1 cellular context compared by ENCODE assay signal in the genomic region with DNA sequence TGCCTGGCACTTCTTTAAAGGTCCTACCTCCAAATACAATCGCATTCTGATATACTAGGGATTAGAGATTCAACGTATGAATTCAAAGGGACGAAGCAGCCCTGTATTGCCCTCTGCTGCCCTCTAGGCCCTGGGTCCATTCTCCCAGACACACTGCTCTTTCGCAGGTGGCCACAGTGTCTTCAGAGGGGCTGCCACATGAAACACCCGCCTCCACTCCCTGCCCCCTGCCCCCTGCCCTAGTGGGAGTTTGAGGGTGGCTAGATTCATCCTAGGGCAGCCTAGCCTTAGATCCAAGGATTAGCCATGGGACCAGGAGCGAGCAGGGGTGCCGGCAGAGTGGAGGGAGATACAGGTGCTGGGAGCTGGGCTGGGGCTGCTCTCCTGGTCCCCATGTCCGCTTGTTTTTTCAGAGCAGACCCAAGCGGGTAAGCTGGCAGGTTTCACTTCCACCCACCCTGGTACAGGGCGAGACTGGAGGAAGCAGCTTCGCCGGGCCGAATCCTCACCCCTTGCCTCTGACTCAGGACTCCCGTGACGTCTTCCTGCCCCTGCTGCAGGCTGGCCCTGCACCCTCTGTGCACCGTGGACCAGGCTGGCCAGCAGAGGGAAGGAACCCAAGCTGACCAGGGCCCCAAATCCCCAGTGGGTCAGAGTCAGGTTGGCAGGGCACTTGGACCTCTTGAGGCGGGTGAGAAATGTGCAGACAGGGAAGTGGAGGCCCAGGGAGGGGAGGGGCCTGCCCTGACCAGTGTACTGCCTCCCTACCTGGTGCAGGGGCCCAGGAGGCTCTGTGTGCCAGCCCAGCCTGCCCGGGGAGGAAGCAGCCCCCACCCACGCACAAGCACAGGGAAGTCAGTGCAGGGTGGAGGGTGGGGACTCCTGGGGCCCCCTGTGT.
TF ChIP-seq lines count a peak whose summit lies in the region.

No MANE protein-coding gene starts in this region.

TF ChIP-seq in HepG2, 621 proteins besides CTCF, POLR2A, EP300 and RAD21 (continued from another document and continues in another):
- TF ChIP-seq, protein P1, sequence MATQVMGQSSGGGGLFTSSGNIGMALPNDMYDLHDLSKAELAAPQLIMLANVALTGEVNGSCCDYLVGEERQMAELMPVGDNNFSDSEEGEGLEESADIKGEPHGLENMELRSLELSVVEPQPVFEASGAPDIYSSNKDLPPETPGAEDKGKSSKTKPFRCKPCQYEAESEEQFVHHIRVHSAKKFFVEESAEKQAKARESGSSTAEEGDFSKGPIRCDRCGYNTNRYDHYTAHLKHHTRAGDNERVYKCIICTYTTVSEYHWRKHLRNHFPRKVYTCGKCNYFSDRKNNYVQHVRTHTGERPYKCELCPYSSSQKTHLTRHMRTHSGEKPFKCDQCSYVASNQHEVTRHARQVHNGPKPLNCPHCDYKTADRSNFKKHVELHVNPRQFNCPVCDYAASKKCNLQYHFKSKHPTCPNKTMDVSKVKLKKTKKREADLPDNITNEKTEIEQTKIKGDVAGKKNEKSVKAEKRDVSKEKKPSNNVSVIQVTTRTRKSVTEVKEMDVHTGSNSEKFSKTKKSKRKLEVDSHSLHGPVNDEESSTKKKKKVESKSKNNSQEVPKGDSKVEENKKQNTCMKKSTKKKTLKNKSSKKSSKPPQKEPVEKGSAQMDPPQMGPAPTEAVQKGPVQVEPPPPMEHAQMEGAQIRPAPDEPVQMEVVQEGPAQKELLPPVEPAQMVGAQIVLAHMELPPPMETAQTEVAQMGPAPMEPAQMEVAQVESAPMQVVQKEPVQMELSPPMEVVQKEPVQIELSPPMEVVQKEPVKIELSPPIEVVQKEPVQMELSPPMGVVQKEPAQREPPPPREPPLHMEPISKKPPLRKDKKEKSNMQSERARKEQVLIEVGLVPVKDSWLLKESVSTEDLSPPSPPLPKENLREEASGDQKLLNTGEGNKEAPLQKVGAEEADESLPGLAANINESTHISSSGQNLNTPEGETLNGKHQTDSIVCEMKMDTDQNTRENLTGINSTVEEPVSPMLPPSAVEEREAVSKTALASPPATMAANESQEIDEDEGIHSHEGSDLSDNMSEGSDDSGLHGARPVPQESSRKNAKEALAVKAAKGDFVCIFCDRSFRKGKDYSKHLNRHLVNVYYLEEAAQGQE (IDR thresholded peaks at IDR 0.05; ENCODE audit: borderline replicate concordance in 1 of 2, low read depth in 1 of 2, low read length in 2 of 2): no peak
- TF ChIP-seq TBX3 (IDR thresholded peaks at IDR 0.05; ENCODE audit: borderline replicate concordance) (no peak), RBFOX2 (IDR thresholded peaks at IDR 0.05; ENCODE audit: low read depth, low read length) (0 out of 2 replicates have a peak, but pooled peaks have one; percentile 29), XRCC5 (optimal IDR thresholded peaks at IDR 0.05; ENCODE audit: low read length) (peak; percentile 12), MTA3 (CRISPR knock-in tag; IDR thresholded peaks at IDR 0.05) (no peak), YEATS4 (CRISPR knock-in tag; IDR thresholded peaks at IDR 0.05; ENCODE audit: borderline replicate concordance) (peak; percentile 49; the same call in 1 of the 2 replicates), ZNF292 (CRISPR knock-in tag; IDR thresholded peaks at IDR 0.05; ENCODE audit: borderline replicate concordance, low read depth) (no peak), ZNF7 (CRISPR knock-in tag; IDR thresholded peaks at IDR 0.05) (no peak), SALL2 (CRISPR knock-in tag; IDR thresholded peaks at IDR 0.05) (no peak), TP53 (CRISPR knock-in tag; conservative IDR thresholded peaks at IDR 0.05) (no peak), ZNF562 (CRISPR knock-in tag; IDR thresholded peaks at IDR 0.05; ENCODE audit: borderline replicate concordance) (no peak), ELF1 (CRISPR knock-in tag; IDR thresholded peaks at IDR 0.05) (peak; percentile 31; the same call in 1 of the 2 replicates), HOXD1 (CRISPR knock-in tag; IDR thresholded peaks at IDR 0.05) (no peak), YEATS2 (CRISPR knock-in tag; IDR thresholded peaks at IDR 0.05; ENCODE audit: borderline replicate concordance) (no peak), ZNF451 (CRISPR knock-in tag; IDR thresholded peaks at IDR 0.05) (0 out of 2 replicates have a peak, but pooled peaks have one; percentile 39), HOXA3 (CRISPR knock-in tag; IDR thresholded peaks at IDR 0.05) (0 out of 2 replicates have a peak, but pooled peaks have one; percentile 17), REPIN1 (CRISPR knock-in tag; IDR thresholded peaks at IDR 0.05; ENCODE audit: borderline replicate concordance, low read depth) (no peak), ZNF468 (CRISPR knock-in tag; IDR thresholded peaks at IDR 0.05) (no peak), ESRRA (CRISPR knock-in tag; IDR thresholded peaks at IDR 0.05; ENCODE audit: low read depth) (no peak), ZNF703 (CRISPR knock-in tag; IDR thresholded peaks at IDR 0.05; ENCODE audit: borderline replicate concordance) (no peak), ZNF138 (CRISPR knock-in tag; IDR thresholded peaks at IDR 0.05; ENCODE audit: low read depth) (0 out of 2 replicates have a peak, but pooled peaks have one; percentile 20), THYN1 (CRISPR knock-in tag; IDR thresholded peaks at IDR 0.05; ENCODE audit: borderline replicate concordance, low read depth) (no peak), ZNF343 (CRISPR knock-in tag; IDR thresholded peaks at IDR 0.05) (0 out of 2 replicates have a peak, but pooled peaks have one; percentile 28), SMAD1 (CRISPR knock-in tag; IDR thresholded peaks at IDR 0.05; ENCODE audit: borderline replicate concordance, low read depth) (0 out of 2 replicates have a peak, but pooled peaks have one; percentile 57), ZNF441 (CRISPR knock-in tag; IDR thresholded peaks at IDR 0.05; ENCODE audit: borderline replicate concordance) (no peak), CREM (IDR thresholded peaks at IDR 0.05) (no peak), CREM (CRISPR knock-in tag; IDR thresholded peaks at IDR 0.05) (no peak), NR2F6 (IDR thresholded peaks at IDR 0.05) (no peak), NR2F6 (CRISPR knock-in tag; IDR thresholded peaks at IDR 0.05) (no peak), ZNF253 (CRISPR knock-in tag; IDR thresholded peaks at IDR 0.05; ENCODE audit: borderline replicate concordance) (no peak), ZNF460 (CRISPR knock-in tag; IDR thresholded peaks at IDR 0.05; ENCODE audit: borderline replicate concordance) (no peak), ZNF274 (CRISPR knock-in tag; IDR thresholded peaks at IDR 0.05) (0 out of 2 replicates have a peak, but pooled peaks have one; percentile 43)
- TF ChIP-seq, protein P2, sequence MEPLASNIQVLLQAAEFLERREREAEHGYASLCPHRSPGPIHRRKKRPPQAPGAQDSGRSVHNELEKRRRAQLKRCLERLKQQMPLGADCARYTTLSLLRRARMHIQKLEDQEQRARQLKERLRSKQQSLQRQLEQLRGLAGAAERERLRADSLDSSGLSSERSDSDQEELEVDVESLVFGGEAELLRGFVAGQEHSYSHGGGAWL (CRISPR knock-in tag; IDR thresholded peaks at IDR 0.05): no peak; the same call in 1 of the 2 replicates
- TF ChIP-seq, protein P3, sequence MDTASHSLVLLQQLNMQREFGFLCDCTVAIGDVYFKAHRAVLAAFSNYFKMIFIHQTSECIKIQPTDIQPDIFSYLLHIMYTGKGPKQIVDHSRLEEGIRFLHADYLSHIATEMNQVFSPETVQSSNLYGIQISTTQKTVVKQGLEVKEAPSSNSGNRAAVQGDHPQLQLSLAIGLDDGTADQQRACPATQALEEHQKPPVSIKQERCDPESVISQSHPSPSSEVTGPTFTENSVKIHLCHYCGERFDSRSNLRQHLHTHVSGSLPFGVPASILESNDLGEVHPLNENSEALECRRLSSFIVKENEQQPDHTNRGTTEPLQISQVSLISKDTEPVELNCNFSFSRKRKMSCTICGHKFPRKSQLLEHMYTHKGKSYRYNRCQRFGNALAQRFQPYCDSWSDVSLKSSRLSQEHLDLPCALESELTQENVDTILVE (CRISPR knock-in tag; IDR thresholded peaks at IDR 0.05): no peak
- TF ChIP-seq, protein P4, sequence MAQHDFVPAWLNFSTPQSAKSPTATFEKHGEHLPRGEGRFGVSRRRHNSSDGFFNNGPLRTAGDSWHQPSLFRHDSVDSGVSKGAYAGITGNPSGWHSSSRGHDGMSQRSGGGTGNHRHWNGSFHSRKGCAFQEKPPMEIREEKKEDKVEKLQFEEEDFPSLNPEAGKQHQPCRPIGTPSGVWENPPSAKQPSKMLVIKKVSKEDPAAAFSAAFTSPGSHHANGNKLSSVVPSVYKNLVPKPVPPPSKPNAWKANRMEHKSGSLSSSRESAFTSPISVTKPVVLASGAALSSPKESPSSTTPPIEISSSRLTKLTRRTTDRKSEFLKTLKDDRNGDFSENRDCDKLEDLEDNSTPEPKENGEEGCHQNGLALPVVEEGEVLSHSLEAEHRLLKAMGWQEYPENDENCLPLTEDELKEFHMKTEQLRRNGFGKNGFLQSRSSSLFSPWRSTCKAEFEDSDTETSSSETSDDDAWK (CRISPR knock-in tag; IDR thresholded peaks at IDR 0.05): no peak
- TF ChIP-seq, protein P5, sequence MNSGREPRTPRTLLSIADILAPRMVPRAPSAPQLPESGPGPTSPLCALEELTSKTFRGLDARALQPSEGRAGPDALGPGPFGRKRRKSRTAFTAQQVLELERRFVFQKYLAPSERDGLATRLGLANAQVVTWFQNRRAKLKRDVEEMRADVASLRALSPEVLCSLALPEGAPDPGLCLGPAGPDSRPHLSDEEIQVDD (CRISPR knock-in tag; IDR thresholded peaks at IDR 0.05; ENCODE audit: borderline replicate concordance): 0 out of 2 replicates have a peak, but pooled peaks have one; percentile 3
- TF ChIP-seq, protein P6, sequence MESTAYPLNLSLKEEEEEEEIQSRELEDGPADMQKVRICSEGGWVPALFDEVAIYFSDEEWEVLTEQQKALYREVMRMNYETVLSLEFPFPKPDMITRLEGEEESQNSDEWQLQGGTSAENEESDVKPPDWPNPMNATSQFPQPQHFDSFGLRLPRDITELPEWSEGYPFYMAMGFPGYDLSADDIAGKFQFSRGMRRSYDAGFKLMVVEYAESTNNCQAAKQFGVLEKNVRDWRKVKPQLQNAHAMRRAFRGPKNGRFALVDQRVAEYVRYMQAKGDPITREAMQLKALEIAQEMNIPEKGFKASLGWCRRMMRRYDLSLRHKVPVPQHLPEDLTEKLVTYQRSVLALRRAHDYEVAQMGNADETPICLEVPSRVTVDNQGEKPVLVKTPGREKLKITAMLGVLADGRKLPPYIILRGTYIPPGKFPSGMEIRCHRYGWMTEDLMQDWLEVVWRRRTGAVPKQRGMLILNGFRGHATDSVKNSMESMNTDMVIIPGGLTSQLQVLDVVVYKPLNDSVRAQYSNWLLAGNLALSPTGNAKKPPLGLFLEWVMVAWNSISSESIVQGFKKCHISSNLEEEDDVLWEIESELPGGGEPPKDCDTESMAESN (CRISPR knock-in tag; conservative IDR thresholded peaks at IDR 0.05): no peak
- TF ChIP-seq, protein P7, sequence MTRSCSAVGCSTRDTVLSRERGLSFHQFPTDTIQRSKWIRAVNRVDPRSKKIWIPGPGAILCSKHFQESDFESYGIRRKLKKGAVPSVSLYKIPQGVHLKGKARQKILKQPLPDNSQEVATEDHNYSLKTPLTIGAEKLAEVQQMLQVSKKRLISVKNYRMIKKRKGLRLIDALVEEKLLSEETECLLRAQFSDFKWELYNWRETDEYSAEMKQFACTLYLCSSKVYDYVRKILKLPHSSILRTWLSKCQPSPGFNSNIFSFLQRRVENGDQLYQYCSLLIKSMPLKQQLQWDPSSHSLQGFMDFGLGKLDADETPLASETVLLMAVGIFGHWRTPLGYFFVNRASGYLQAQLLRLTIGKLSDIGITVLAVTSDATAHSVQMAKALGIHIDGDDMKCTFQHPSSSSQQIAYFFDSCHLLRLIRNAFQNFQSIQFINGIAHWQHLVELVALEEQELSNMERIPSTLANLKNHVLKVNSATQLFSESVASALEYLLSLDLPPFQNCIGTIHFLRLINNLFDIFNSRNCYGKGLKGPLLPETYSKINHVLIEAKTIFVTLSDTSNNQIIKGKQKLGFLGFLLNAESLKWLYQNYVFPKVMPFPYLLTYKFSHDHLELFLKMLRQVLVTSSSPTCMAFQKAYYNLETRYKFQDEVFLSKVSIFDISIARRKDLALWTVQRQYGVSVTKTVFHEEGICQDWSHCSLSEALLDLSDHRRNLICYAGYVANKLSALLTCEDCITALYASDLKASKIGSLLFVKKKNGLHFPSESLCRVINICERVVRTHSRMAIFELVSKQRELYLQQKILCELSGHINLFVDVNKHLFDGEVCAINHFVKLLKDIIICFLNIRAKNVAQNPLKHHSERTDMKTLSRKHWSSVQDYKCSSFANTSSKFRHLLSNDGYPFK (CRISPR knock-in tag; IDR thresholded peaks at IDR 0.05; ENCODE audit: borderline replicate concordance): no peak
- TF ChIP-seq, protein P8, sequence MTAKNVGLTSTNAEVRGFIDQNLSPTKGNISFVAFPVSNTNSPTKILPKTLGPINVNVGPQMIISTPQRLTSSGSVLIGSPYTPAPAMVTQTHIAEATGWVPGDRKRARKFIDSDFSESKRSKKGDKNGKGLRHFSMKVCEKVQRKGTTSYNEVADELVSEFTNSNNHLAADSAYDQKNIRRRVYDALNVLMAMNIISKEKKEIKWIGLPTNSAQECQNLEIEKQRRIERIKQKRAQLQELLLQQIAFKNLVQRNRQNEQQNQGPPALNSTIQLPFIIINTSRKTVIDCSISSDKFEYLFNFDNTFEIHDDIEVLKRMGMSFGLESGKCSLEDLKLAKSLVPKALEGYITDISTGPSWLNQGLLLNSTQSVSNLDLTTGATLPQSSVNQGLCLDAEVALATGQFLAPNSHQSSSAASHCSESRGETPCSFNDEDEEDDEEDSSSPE (CRISPR knock-in tag; IDR thresholded peaks at IDR 0.05): no peak
- TF ChIP-seq, protein P9, sequence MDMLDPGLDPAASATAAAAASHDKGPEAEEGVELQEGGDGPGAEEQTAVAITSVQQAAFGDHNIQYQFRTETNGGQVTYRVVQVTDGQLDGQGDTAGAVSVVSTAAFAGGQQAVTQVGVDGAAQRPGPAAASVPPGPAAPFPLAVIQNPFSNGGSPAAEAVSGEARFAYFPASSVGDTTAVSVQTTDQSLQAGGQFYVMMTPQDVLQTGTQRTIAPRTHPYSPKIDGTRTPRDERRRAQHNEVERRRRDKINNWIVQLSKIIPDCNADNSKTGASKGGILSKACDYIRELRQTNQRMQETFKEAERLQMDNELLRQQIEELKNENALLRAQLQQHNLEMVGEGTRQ (IDR thresholded peaks at IDR 0.05; ENCODE audit: low read depth, low read length): no peak
- TF ChIP-seq, protein P9 (CRISPR knock-in tag; IDR thresholded peaks at IDR 0.05; ENCODE audit: borderline replicate concordance): no peak
- TF ChIP-seq, protein P10, sequence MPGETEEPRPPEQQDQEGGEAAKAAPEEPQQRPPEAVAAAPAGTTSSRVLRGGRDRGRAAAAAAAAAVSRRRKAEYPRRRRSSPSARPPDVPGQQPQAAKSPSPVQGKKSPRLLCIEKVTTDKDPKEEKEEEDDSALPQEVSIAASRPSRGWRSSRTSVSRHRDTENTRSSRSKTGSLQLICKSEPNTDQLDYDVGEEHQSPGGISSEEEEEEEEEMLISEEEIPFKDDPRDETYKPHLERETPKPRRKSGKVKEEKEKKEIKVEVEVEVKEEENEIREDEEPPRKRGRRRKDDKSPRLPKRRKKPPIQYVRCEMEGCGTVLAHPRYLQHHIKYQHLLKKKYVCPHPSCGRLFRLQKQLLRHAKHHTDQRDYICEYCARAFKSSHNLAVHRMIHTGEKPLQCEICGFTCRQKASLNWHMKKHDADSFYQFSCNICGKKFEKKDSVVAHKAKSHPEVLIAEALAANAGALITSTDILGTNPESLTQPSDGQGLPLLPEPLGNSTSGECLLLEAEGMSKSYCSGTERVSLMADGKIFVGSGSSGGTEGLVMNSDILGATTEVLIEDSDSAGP (CRISPR knock-in tag; IDR thresholded peaks at IDR 0.05; ENCODE audit: borderline replicate concordance): peak; percentile 29; the same call in 1 of the 2 replicates
